1 cellular context compared by ENCODE assay signal in genomic region chr9:131546336-131547084, GRCh38.
TF ChIP-seq lines count a peak whose summit lies in the region.

No MANE protein-coding gene starts in this region.

TF ChIP-seq in HEK293, 187 proteins besides CTCF, POLR2A, EP300 and RAD21 (continued from another document and continues in another):
- no peak for TF ChIP-seq ZNF214 (tag by site-specific recombination; IDR thresholded peaks at IDR 0.05; ENCODE audit: borderline replicate concordance)
- TF ChIP-seq ZSCAN18 (tag by site-specific recombination; IDR thresholded peaks at IDR 0.05): no peak
- no peak for TF ChIP-seq HOXD13 (CRISPR knock-in tag; IDR thresholded peaks at IDR 0.05; ENCODE audit: borderline replicate concordance)
- no peak for TF ChIP-seq ZBTB11 (tag by site-specific recombination; conservative IDR thresholded peaks at IDR 0.05; ENCODE audit: low read depth)
- TF ChIP-seq ZBTB26 (tag by site-specific recombination; optimal IDR thresholded peaks at IDR 0.05): peak; percentile 22
- no peak for TF ChIP-seq ZNF629 (tag by site-specific recombination; IDR thresholded peaks at IDR 0.05)
- no peak for TF ChIP-seq ZNF292 (tag by site-specific recombination; IDR thresholded peaks at IDR 0.05; ENCODE audit: borderline replicate concordance, low read depth)
- peak; percentile 83 for TF ChIP-seq PATZ1 (tag by site-specific recombination; IDR thresholded peaks at IDR 0.05)
- TF ChIP-seq SCRT2 (tag by site-specific recombination; IDR thresholded peaks at IDR 0.05): no peak
- TF ChIP-seq ZNF19 (tag by site-specific recombination; IDR thresholded peaks at IDR 0.05; ENCODE audit: low read depth): no peak
- TF ChIP-seq KLF8 (tag by site-specific recombination; IDR thresholded peaks at IDR 0.05): 0 out of 2 replicates have a peak, but pooled peaks have one; percentile 15
- TF ChIP-seq ZNF521 (tag by site-specific recombination; IDR thresholded peaks at IDR 0.05): no peak
- TF ChIP-seq ZBTB8A (tag by site-specific recombination; IDR thresholded peaks at IDR 0.05): no peak; the same call in 1 of the 2 replicates
- TF ChIP-seq ELK4 (IDR thresholded peaks at IDR 0.05; ENCODE audit: borderline replicate concordance, low read depth, low read length): no peak
- 0 out of 2 replicates have a peak, but pooled peaks have one; percentile 6 for TF ChIP-seq ZNF777 (tag by site-specific recombination; IDR thresholded peaks at IDR 0.05; ENCODE audit: borderline replicate concordance)
- no peak for TF ChIP-seq ZNF274 (IDR thresholded peaks at IDR 0.05; ENCODE audit: low read length)
- TF ChIP-seq ZNF274 (tag by site-specific recombination; IDR thresholded peaks at IDR 0.05; ENCODE audit: borderline replicate concordance): no peak
- TF ChIP-seq YY1 (tag by site-specific recombination; IDR thresholded peaks at IDR 0.05): no peak
- TF ChIP-seq ZNF404 (tag by site-specific recombination; IDR thresholded peaks at IDR 0.05): no peak
- TF ChIP-seq PRDM10 (tag by site-specific recombination; IDR thresholded peaks at IDR 0.05): peak; percentile 77; the same call in 1 of the 2 replicates
- no peak for TF ChIP-seq RBAK (tag by site-specific recombination; IDR thresholded peaks at IDR 0.05)
- TF ChIP-seq ZNF610 (tag by site-specific recombination; IDR thresholded peaks at IDR 0.05; ENCODE audit: borderline replicate concordance): no peak
- TF ChIP-seq KLF17 (tag by site-specific recombination; IDR thresholded peaks at IDR 0.05): no peak
- TF ChIP-seq ZNF768 (tag by site-specific recombination; IDR thresholded peaks at IDR 0.05): no peak
- TF ChIP-seq ZNF416 (tag by site-specific recombination; IDR thresholded peaks at IDR 0.05): no peak
- TF ChIP-seq ZBTB44 (tag by site-specific recombination; IDR thresholded peaks at IDR 0.05): no peak
- TF ChIP-seq ZNF398 (tag by site-specific recombination; IDR thresholded peaks at IDR 0.05): peak; percentile 91
- peak; percentile 95 for TF ChIP-seq GLIS1 (tag by site-specific recombination; IDR thresholded peaks at IDR 0.05)
- TF ChIP-seq ZIC2 (tag by site-specific recombination; IDR thresholded peaks at IDR 0.05): peak; percentile 93
- no peak for TF ChIP-seq ZNF664 (tag by site-specific recombination; IDR thresholded peaks at IDR 0.05)
